In genomic region chr5:139644001-139644456, GRCh38 we compare ENCODE assay signal across 13 cellular contexts. TPM values are rescaled to one million over a fixed set of nuclear protein-coding genes. Genes with fewer than 3 reads are reported as not detected.
DNase-seq lines count a peak whose midpoint lies in the region; ATAC-seq and TF ChIP-seq lines count a peak whose summit lies in the region.
"Had no signal": no experiment of that assay in that cellular context is flagged by ENCODE, and none has a peak within 500 bp of the region (broad histone marks: within the 10 kb centered on the region; RNA-seq: fewer than 3 reads in every experiment).

No MANE protein-coding gene starts in this region.

- H3K27ac ChIP-seq in upper lobe of right lung = peak overlapping the region; percentile 9

- H3K4me1 Mint-ChIP-seq in activated naive CD4-positive, alpha-beta T cell treated with anti-CD3 and anti-CD28 coated beads, Interleukin-2, amount 10 ng/mL, durations not matched to agents 7 days and 5 days = peaks cover 11% of the 10 kb centered on the region
- H3K4me1 Mint-ChIP-seq in nephron progenitor cell (peaks cover 87% of the 10 kb centered on the region), T-cell (peaks cover 5 to 27% (median 24%) of the 10 kb centered on the region in 3 donors)

- peaks cover 60% of the 10 kb centered on the region for H3K27me3 Mint-ChIP-seq in activated naive CD4-positive, alpha-beta T cell treated with anti-CD3 and anti-CD28 coated beads, Interleukin-2, amount 10 ng/mL, durations not matched to agents 7 days and 5 days
- H3K27me3 Mint-ChIP-seq in nephron progenitor cell (ENCODE audit: low read depth, poor library complexity) (peaks cover 12% of the 10 kb centered on the region), T-cell (peaks cover 5 to 15% of the 10 kb centered on the region in 2 donors)

- TF ChIP-seq CTCF in nephron progenitor cell (IDR thresholded peaks at IDR 0.05) (no peak), upper lobe of right lung (IDR thresholded peaks at IDR 0.05) (no peak)

- H3K4me1 ChIP-seq in upper lobe of right lung = peaks cover 23% of the 10 kb centered on the region

- H3K4me3 Mint-ChIP-seq in activated naive CD4-positive, alpha-beta T cell treated with anti-CD3 and anti-CD28 coated beads, Interleukin-2, amount 10 ng/mL, durations not matched to agents 7 days and 5 days = no peak overlapping the region
- H3K4me3 Mint-ChIP-seq in nephron progenitor cell = peak overlapping the region; percentile 63
- H3K4me3 Mint-ChIP-seq in T-cell = no peak overlapping the region
- H3K4me3 Mint-ChIP-seq: activated CD4-positive, alpha-beta T cell treated with anti-CD3 and anti-CD28 coated beads for 36 hours had no signal

- CTCF ChIA-PET in activated naive CD4-positive, alpha-beta T cell treated with anti-CD3 and anti-CD28 coated beads, Interleukin-2, amount 10 ng/mL, durations not matched to agents 7 days and 5 days (lab: Charles Lee) = interaction anchor here (1.5 to 2.9 kb wide), 2 partner anchors 46 to 225 kb away, joined by 5 to 12 read pairs; no protein-coding TSS in a partner anchor
- CTCF ChIA-PET in T-cell (lab: Charles Lee) = interaction anchor here in 1 of 2 donors (1.2 kb wide), 1 partner anchor 10 kb away, joined by 6 read pairs; no protein-coding TSS in a partner anchor

- no peaks in the 10 kb centered on the region for H3K36me3 ChIP-seq in upper lobe of right lung
- H3K36me3 ChIP-seq: upper lobe of left lung had no signal

- H3K36me3 Mint-ChIP-seq in activated naive CD4-positive, alpha-beta T cell treated with anti-CD3 and anti-CD28 coated beads, Interleukin-2, amount 10 ng/mL, durations not matched to agents 7 days and 5 days = no peaks in the 10 kb centered on the region
- H3K36me3 Mint-ChIP-seq in nephron progenitor cell (ENCODE audit: low read depth) (no peaks in the 10 kb centered on the region), T-cell (no peaks in the 10 kb centered on the region)

- no peaks in the 10 kb centered on the region for H3K9me3 Mint-ChIP-seq in activated naive CD4-positive, alpha-beta T cell treated with anti-CD3 and anti-CD28 coated beads, Interleukin-2, amount 10 ng/mL, durations not matched to agents 7 days and 5 days
- H3K9me3 Mint-ChIP-seq in nephron progenitor cell (no peaks in the 10 kb centered on the region), T-cell (no peaks in the 10 kb centered on the region)

- no peak for DNase-seq in activated naive CD4-positive, alpha-beta T cell treated with anti-CD3 and anti-CD28 coated beads, Interleukin-2, amount 10 ng/mL, durations not matched to agents 7 days and 5 days
- no peak for DNase-seq in activated naive CD4-positive, alpha-beta T cell (lab: John Stamatoyannopoulos, UW)
- DNase-seq in ecto neural progenitor cell (ENCODE audit: low spot score) (peak; percentile 41), nephron progenitor cell (no peak), upper lobe of right lung (peak; percentile 39), NCI-H1930 (lab: John Stamatoyannopoulos, UW) (no peak), T-cell (no peak)
- DNase-seq: ACHN; activated CD4-positive, alpha-beta T cell treated with anti-CD3 and anti-CD28 coated beads for 36 hours; DMS79; NCI-H2171 had no signal

- H3K27ac Mint-ChIP-seq in activated naive CD4-positive, alpha-beta T cell treated with anti-CD3 and anti-CD28 coated beads, Interleukin-2, amount 10 ng/mL, durations not matched to agents 7 days and 5 days = peak overlapping the region; percentile 17
- H3K27ac Mint-ChIP-seq in nephron progenitor cell = peak overlapping the region; percentile 90
- peak overlapping the region in 1 of 2 donors; percentile 55 for H3K27ac Mint-ChIP-seq in T-cell
- H3K27ac Mint-ChIP-seq: activated CD4-positive, alpha-beta T cell treated with anti-CD3 and anti-CD28 coated beads for 36 hours had no signal

- no peaks in the 10 kb centered on the region for H3K27me3 ChIP-seq in upper lobe of right lung
- H3K27me3 ChIP-seq: upper lobe of left lung had no signal

- ATAC-seq in upper lobe of right lung = no peak
- ATAC-seq in T-cell (replicated peaks in 1 of 4) = no peak
- ATAC-seq in HG02798 (IDR thresholded peaks at IDR 0.05; ENCODE audit: poor library complexity, unreplicated experiment) = no peak
- ATAC-seq: activated CD4-positive, alpha-beta T cell treated with anti-CD3 and anti-CD28 coated beads for 36 hours had no signal

- intact Hi-C loops in upper lobe of right lung (cut with DNase I) = no loop called here

- POLR2A ChIA-PET in T-cell (lab: Charles Lee) = no interaction called here

- H3K9me3 ChIP-seq in upper lobe of right lung = no peaks in the 10 kb centered on the region
- H3K9me3 ChIP-seq: upper lobe of left lung had no signal

- no peak overlapping the region for H3K4me3 ChIP-seq in upper lobe of right lung
- H3K4me3 ChIP-seq: upper lobe of left lung had no signal

RNA-seq across cellular contexts. Expression of gene CXXC5, which starts 4.1 kb away (rescaled TPM):
- total RNA-seq in upper lobe of right lung = 30.6 TPM
- 1 to 10 TPM; 5.1 to 7.6 (median 6.2) TPM for total RNA-seq in T-cell

Comparison
In these comparisons a context has a peak if more than half of its experiments do, and no peak if none do; other contexts are left out.
1. DNase-seq: peak in ecto neural progenitor cell (single experiment) and upper lobe of right lung (single experiment); none in activated naive CD4-positive, alpha-beta T cell treated with anti-CD3 and anti-CD28 coated beads, Interleukin-2, amount 10 ng/mL, durations not matched to agents 7 days and 5 days (single experiment), activated naive CD4-positive, alpha-beta T cell (0 of 4), nephron progenitor cell (single experiment), NCI-H1930 (0 of 2) and T-cell (0 of 34).